In genomic region chr4:82696117-82696516, GRCh38 we compare ENCODE assay signal across 28 cellular contexts.
"Had no signal": no experiment of that assay in that cellular context is flagged by ENCODE, and none has a peak within 500 bp of the region (broad histone marks: within the 10 kb centered on the region; RNA-seq: fewer than 3 reads in every experiment).

No MANE protein-coding gene starts in this region.

- H3K4me1 Mint-ChIP-seq: activated CD4-positive, alpha-beta memory T cell treated with anti-CD3 and anti-CD28 coated beads, Interleukin-2, amount 10 ng/mL, durations not matched to agents 7 days and 5 days; activated CD4-positive, alpha-beta T cell treated with anti-CD3 and anti-CD28 coated beads, Interleukin-2, amount 10 ng/mL, durations not matched to agents 7 days and 5 days; activated naive CD4-positive, alpha-beta T cell treated with anti-CD3 and anti-CD28 coated beads, Interleukin-2, amount 10 ng/mL, durations not matched to agents 7 days and 5 days had no signal

- H3K4me3 Mint-ChIP-seq: activated CD4-positive, alpha-beta memory T cell treated with anti-CD3 and anti-CD28 coated beads, Interleukin-2, amount 10 ng/mL, durations not matched to agents 7 days and 5 days; activated CD4-positive, alpha-beta T cell treated with anti-CD3 and anti-CD28 coated beads, Interleukin-2, amount 10 ng/mL, durations not matched to agents 7 days and 5 days; activated naive CD4-positive, alpha-beta T cell treated with anti-CD3 and anti-CD28 coated beads, Interleukin-2, amount 10 ng/mL, durations not matched to agents 7 days and 5 days; activated naive CD8-positive, alpha-beta T cell; activated T-cell treated with anti-CD3 and anti-CD28 coated beads, Interleukin-2, amount 50 U/mL, for 24 hours; activated T-cell treated with anti-CD3 and anti-CD28 coated beads, Interleukin-2, amount 50 U/mL, for 72 hours; effector memory CD8-positive, alpha-beta T cell had no signal

- H3K36me3 Mint-ChIP-seq: activated naive CD4-positive, alpha-beta T cell treated with anti-CD3 and anti-CD28 coated beads, Interleukin-2, amount 10 ng/mL, durations not matched to agents 7 days and 5 days had no signal

- H3K4me1 ChIP-seq: breast epithelium, colonic mucosa, esophagus squamous epithelium, gastroesophageal sphincter had no signal

- ATAC-seq: activated T-cell treated with anti-CD3 and anti-CD28 coated beads, Interleukin-2, amount 50 U/mL, for 72 hours; body of pancreas; effector memory CD8-positive, alpha-beta T cell; gastroesophageal sphincter had no signal

- H3K9me3 ChIP-seq: body of pancreas, breast epithelium, colonic mucosa, esophagus squamous epithelium, gastroesophageal sphincter had no signal

- H3K27me3 Mint-ChIP-seq: activated CD4-positive, alpha-beta T cell treated with anti-CD3 and anti-CD28 coated beads, Interleukin-2, amount 10 ng/mL, durations not matched to agents 7 days and 5 days; activated naive CD8-positive, alpha-beta T cell; effector memory CD8-positive, alpha-beta T cell had no signal

- H3K27me3 ChIP-seq: body of pancreas, breast epithelium, colonic mucosa, esophagus squamous epithelium, gastroesophageal sphincter had no signal

- H3K27ac ChIP-seq: body of pancreas, breast epithelium, cardiac muscle cell, colonic mucosa, esophagus squamous epithelium, gastroesophageal sphincter had no signal

- H3K9me3 Mint-ChIP-seq: activated CD4-positive, alpha-beta memory T cell treated with anti-CD3 and anti-CD28 coated beads, Interleukin-2, amount 10 ng/mL, durations not matched to agents 7 days and 5 days; activated CD4-positive, alpha-beta T cell treated with anti-CD3 and anti-CD28 coated beads, Interleukin-2, amount 10 ng/mL, durations not matched to agents 7 days and 5 days; activated naive CD4-positive, alpha-beta T cell treated with anti-CD3 and anti-CD28 coated beads, Interleukin-2, amount 10 ng/mL, durations not matched to agents 7 days and 5 days; activated T-cell treated with anti-CD3 and anti-CD28 coated beads, Interleukin-2, amount 50 U/mL, for 24 hours; activated T-cell treated with anti-CD3 and anti-CD28 coated beads, Interleukin-2, amount 50 U/mL, for 72 hours; effector memory CD8-positive, alpha-beta T cell had no signal

- DNase-seq: activated CD4-positive, alpha-beta memory T cell treated with anti-CD3 and anti-CD28 coated beads, Interleukin-2, amount 10 ng/mL, durations not matched to agents 7 days and 5 days; activated CD4-positive, alpha-beta T cell treated with anti-CD3 and anti-CD28 coated beads for 4 hours; activated CD4-positive, alpha-beta T cell treated with anti-CD3 and anti-CD28 coated beads, Interleukin-2, amount 10 ng/mL, durations not matched to agents 7 days and 5 days; activated CD4-positive, alpha-beta T cell treated with anti-CD3 and anti-CD28 coated beads, Interleukin-2, amount 50 U/mL, for 4 hours; activated CD4-positive, CD25-positive, alpha-beta regulatory T cell; activated CD4-positive, CD25-positive, alpha-beta regulatory T cell treated with anti-CD3 and anti-CD28 coated beads, Interleukin-2, amount 50 U/mL, for 72 hours; activated CD8-positive, alpha-beta memory T cell treated with anti-CD3 and anti-CD28 coated beads, Interleukin-2, amount 50 U/mL, for 48 hours; activated gamma-delta T cell; activated naive CD4-positive, alpha-beta T cell; activated naive CD4-positive, alpha-beta T cell treated with anti-CD3 and anti-CD28 coated beads, Interleukin-2, amount 10 ng/mL, durations not matched to agents 7 days and 5 days; activated T-cell treated with anti-CD3 and anti-CD28 coated beads for 4 hours; activated T-cell treated with anti-CD3 and anti-CD28 coated beads, Interleukin-2, amount 50 U/mL, for 24 hours; activated T-cell treated with anti-CD3 and anti-CD28 coated beads, Interleukin-2, amount 50 U/mL, for 72 hours; amygdala; aorta; body of pancreas; central memory CD4-positive, alpha-beta T cell; cerebellar nuclear complex; colonic mucosa; effector memory CD8-positive, alpha-beta T cell; erythroblast; esophagus squamous epithelium; foreskin melanocyte; T-helper 2 cell had no signal

- H3K4me3 ChIP-seq: body of pancreas, breast epithelium, cardiac muscle cell, colonic mucosa, esophagus squamous epithelium, gastroesophageal sphincter had no signal

- H3K36me3 ChIP-seq: breast epithelium, cardiac muscle cell, colonic mucosa, esophagus squamous epithelium had no signal

- H3K27ac Mint-ChIP-seq: activated CD4-positive, alpha-beta memory T cell treated with anti-CD3 and anti-CD28 coated beads, Interleukin-2, amount 10 ng/mL, durations not matched to agents 7 days and 5 days; activated CD4-positive, alpha-beta T cell treated with anti-CD3 and anti-CD28 coated beads, Interleukin-2, amount 10 ng/mL, durations not matched to agents 7 days and 5 days; activated naive CD4-positive, alpha-beta T cell treated with anti-CD3 and anti-CD28 coated beads, Interleukin-2, amount 10 ng/mL, durations not matched to agents 7 days and 5 days; activated naive CD8-positive, alpha-beta T cell; activated T-cell treated with anti-CD3 and anti-CD28 coated beads, Interleukin-2, amount 50 U/mL, for 24 hours; activated T-cell treated with anti-CD3 and anti-CD28 coated beads, Interleukin-2, amount 50 U/mL, for 72 hours had no signal
